In the genomic region with DNA sequence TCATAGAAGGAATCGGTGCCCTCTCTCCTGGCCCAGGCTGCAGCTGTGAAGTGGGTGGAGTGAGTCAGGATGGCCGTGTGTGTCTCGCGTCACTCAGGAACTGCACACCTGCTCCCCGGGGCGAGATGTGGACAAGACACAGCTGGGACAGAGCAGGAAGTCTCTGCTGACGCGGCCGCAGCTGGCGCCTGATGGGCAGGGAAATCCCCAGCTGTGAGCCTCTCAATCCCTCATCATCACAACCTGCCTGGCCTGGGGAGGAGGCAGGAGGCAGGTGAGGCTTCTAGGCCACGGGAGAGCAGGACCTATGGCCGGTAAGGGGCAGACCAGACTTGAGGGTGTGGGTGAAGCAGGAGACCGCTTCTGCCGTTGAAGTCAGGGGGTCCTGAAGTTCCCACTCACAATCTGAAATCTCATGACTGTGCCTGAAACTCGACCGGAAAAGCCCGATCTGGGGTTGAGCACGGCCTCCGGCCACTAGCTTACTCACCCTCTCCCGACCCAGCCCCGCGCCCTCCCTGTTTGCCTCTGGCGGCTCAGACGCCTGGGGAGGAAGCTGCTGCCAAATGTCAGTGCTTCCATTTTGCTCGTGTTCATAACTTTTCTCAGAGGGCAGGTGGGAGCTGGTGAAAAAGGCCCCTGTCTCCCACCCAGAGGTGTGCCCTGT, we compare ENCODE assay signal across 1 cellular context.
A peak's percentile ranks its signal among the peaks of the same experiment; 100 is the strongest.
TF ChIP-seq lines count a peak whose summit lies in the region.

No MANE protein-coding gene starts in this region.

TF ChIP-seq in GM12878, 131 proteins besides CTCF, POLR2A, EP300 and RAD21 (continued from another document and continues in another):
- TF ChIP-seq, protein P1, sequence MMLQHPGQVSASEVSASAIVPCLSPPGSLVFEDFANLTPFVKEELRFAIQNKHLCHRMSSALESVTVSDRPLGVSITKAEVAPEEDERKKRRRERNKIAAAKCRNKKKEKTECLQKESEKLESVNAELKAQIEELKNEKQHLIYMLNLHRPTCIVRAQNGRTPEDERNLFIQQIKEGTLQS (IDR thresholded peaks at IDR 0.05; ENCODE audit: borderline replicate concordance, extremely low read depth, low read depth, low read length): no peak
- no peak for TF ChIP-seq RB1 (IDR thresholded peaks at IDR 0.05; ENCODE audit: borderline replicate concordance)
- no peak for TF ChIP-seq ZBTB33 (IDR thresholded peaks at IDR 0.05)
- TF ChIP-seq IKZF2 (IDR thresholded peaks at IDR 0.05): peak; percentile 74 to 81
- no peak for TF ChIP-seq HDAC6 (IDR thresholded peaks at IDR 0.05; ENCODE audit: unreplicated experiment)
- peak; percentile 8; the same call in 1 of the 2 replicates for TF ChIP-seq BMI1 (IDR thresholded peaks at IDR 0.05; ENCODE audit: borderline replicate concordance)
- no peak for TF ChIP-seq EGR1 (IDR thresholded peaks at IDR 0.05; ENCODE audit: borderline replicate concordance in 1 of 2, low read depth in 2 of 2, low read length in 2 of 2)
- TF ChIP-seq PAX5 (IDR thresholded peaks at IDR 0.05; ENCODE audit: borderline replicate concordance, low read depth, low read length): peak; percentile 88; the same call in 1 of the 2 replicates
- TF ChIP-seq NFYA (IDR thresholded peaks at IDR 0.05; ENCODE audit: borderline replicate concordance, low read depth, low read length): no peak
- TF ChIP-seq WRNIP1 (IDR thresholded peaks at IDR 0.05; ENCODE audit: borderline replicate concordance, low read depth, low read length): no peak
- 0 out of 2 replicates have a peak, but pooled peaks have one; percentile 42 for TF ChIP-seq BRCA1 (IDR thresholded peaks at IDR 0.05; ENCODE audit: low read depth, low read length)
- TF ChIP-seq RFX5 (IDR thresholded peaks at IDR 0.05; ENCODE audit: low read depth, low read length): no peak
- no peak for TF ChIP-seq SREBF1 (IDR thresholded peaks at IDR 0.05; ENCODE audit: low read length)
- no peak for TF ChIP-seq CHD4 (IDR thresholded peaks at IDR 0.05)
- peak; percentile 27; the same call in 1 of the 2 replicates for TF ChIP-seq NKRF (conservative IDR thresholded peaks at IDR 0.05)
- peak; percentile 91 for TF ChIP-seq POLR2AphosphoS2 (IDR thresholded peaks at IDR 0.05; ENCODE audit: low read depth, low read length)
- TF ChIP-seq SMC3 (IDR thresholded peaks at IDR 0.05; ENCODE audit: borderline replicate concordance, low read length): no peak
- TF ChIP-seq RBBP5 (conservative IDR thresholded peaks at IDR 0.05): no peak
- peak in 1 of 2 experiments; percentile 76; a peak in 1 of 4 replicates for TF ChIP-seq ETV6 (conservative IDR thresholded peaks at IDR 0.05 in 1 of 2, IDR thresholded peaks at IDR 0.05 in 1 of 2; ENCODE audit: borderline replicate concordance in 1 of 2, low read depth in 1 of 2)
- peak; percentile 100 for TF ChIP-seq TCF12 (IDR thresholded peaks at IDR 0.05; ENCODE audit: low read depth, low read length)
- peak; percentile 85 for TF ChIP-seq RELB (IDR thresholded peaks at IDR 0.05; ENCODE audit: low read depth)
- 0 out of 2 replicates have a peak, but pooled peaks have one; percentile 71 for TF ChIP-seq GATAD2B (conservative IDR thresholded peaks at IDR 0.05; ENCODE audit: low read depth)
- TF ChIP-seq YBX1 (IDR thresholded peaks at IDR 0.05): no peak
- no peak for TF ChIP-seq MEF2B (IDR thresholded peaks at IDR 0.05; ENCODE audit: partially characterized antibody, poor library complexity, severe bottlenecking)
- no peak for TF ChIP-seq ZNF622 (IDR thresholded peaks at IDR 0.05)
- no peak for TF ChIP-seq ZZZ3 (IDR thresholded peaks at IDR 0.05; ENCODE audit: control insufficient read depth, insufficient read length, low read depth)
- no peak; the same call in 1 of the 2 replicates for TF ChIP-seq ZNF207 (IDR thresholded peaks at IDR 0.05; ENCODE audit: borderline replicate concordance)
- peak; percentile 71 for TF ChIP-seq KLF5 (IDR thresholded peaks at IDR 0.05; ENCODE audit: partially characterized antibody)
- TF ChIP-seq EZH2 (IDR thresholded peaks at IDR 0.05; ENCODE audit: borderline replicate concordance, control insufficient read depth, low read depth, low read length): no peak
- TF ChIP-seq FOS (IDR thresholded peaks at IDR 0.05; ENCODE audit: borderline replicate concordance, extremely low read depth, insufficient read length): no peak
- TF ChIP-seq, protein P2, sequence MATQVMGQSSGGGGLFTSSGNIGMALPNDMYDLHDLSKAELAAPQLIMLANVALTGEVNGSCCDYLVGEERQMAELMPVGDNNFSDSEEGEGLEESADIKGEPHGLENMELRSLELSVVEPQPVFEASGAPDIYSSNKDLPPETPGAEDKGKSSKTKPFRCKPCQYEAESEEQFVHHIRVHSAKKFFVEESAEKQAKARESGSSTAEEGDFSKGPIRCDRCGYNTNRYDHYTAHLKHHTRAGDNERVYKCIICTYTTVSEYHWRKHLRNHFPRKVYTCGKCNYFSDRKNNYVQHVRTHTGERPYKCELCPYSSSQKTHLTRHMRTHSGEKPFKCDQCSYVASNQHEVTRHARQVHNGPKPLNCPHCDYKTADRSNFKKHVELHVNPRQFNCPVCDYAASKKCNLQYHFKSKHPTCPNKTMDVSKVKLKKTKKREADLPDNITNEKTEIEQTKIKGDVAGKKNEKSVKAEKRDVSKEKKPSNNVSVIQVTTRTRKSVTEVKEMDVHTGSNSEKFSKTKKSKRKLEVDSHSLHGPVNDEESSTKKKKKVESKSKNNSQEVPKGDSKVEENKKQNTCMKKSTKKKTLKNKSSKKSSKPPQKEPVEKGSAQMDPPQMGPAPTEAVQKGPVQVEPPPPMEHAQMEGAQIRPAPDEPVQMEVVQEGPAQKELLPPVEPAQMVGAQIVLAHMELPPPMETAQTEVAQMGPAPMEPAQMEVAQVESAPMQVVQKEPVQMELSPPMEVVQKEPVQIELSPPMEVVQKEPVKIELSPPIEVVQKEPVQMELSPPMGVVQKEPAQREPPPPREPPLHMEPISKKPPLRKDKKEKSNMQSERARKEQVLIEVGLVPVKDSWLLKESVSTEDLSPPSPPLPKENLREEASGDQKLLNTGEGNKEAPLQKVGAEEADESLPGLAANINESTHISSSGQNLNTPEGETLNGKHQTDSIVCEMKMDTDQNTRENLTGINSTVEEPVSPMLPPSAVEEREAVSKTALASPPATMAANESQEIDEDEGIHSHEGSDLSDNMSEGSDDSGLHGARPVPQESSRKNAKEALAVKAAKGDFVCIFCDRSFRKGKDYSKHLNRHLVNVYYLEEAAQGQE (IDR thresholded peaks at IDR 0.05; ENCODE audit: low read depth, low read length): no peak
- TF ChIP-seq JUND (IDR thresholded peaks at IDR 0.05; ENCODE audit: low read depth, low read length): 0 out of 2 replicates have a peak, but pooled peaks have one; percentile 37
- TF ChIP-seq PML (IDR thresholded peaks at IDR 0.05; ENCODE audit: low read length): 0 out of 2 replicates have a peak, but pooled peaks have one; percentile 49
- TF ChIP-seq MXI1 (IDR thresholded peaks at IDR 0.05; ENCODE audit: low read depth, low read length): no peak
- TF ChIP-seq CHD2 (IDR thresholded peaks at IDR 0.05; ENCODE audit: borderline replicate concordance, low read depth, low read length): peak; percentile 89; the same call in 1 of the 2 replicates
- TF ChIP-seq, protein P3, sequence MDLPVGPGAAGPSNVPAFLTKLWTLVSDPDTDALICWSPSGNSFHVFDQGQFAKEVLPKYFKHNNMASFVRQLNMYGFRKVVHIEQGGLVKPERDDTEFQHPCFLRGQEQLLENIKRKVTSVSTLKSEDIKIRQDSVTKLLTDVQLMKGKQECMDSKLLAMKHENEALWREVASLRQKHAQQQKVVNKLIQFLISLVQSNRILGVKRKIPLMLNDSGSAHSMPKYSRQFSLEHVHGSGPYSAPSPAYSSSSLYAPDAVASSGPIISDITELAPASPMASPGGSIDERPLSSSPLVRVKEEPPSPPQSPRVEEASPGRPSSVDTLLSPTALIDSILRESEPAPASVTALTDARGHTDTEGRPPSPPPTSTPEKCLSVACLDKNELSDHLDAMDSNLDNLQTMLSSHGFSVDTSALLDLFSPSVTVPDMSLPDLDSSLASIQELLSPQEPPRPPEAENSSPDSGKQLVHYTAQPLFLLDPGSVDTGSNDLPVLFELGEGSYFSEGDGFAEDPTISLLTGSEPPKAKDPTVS (IDR thresholded peaks at IDR 0.05; ENCODE audit: low read depth, low read length): no peak
- TF ChIP-seq ZBTB11 (CRISPR knock-in tag; IDR thresholded peaks at IDR 0.05): no peak
- TF ChIP-seq HDAC2 (IDR thresholded peaks at IDR 0.05): no peak
- TF ChIP-seq, protein P4, sequence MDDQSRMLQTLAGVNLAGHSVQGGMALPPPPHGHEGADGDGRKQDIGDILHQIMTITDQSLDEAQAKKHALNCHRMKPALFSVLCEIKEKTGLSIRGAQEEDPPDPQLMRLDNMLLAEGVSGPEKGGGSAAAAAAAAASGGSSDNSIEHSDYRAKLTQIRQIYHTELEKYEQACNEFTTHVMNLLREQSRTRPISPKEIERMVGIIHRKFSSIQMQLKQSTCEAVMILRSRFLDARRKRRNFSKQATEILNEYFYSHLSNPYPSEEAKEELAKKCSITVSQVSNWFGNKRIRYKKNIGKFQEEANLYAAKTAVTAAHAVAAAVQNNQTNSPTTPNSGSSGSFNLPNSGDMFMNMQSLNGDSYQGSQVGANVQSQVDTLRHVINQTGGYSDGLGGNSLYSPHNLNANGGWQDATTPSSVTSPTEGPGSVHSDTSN (IDR thresholded peaks at IDR 0.05; ENCODE audit: insufficient replicate concordance, low read depth, low read length): peak; percentile 90
- peak; percentile 65 for TF ChIP-seq MAX (IDR thresholded peaks at IDR 0.05; ENCODE audit: low read depth, low read length)
